In genomic region chr19:6828698-6829633, GRCh38 we compare ENCODE assay signal across 9 cellular contexts. TPM values are rescaled to one million over a fixed set of nuclear protein-coding genes. Genes with fewer than 3 reads are reported as not detected.
DNase-seq lines count a peak whose midpoint lies in the region; ATAC-seq and TF ChIP-seq lines count a peak whose summit lies in the region.
"Had no signal": no experiment of that assay in that cellular context is flagged by ENCODE, and none has a peak within 500 bp of the region (broad histone marks: within the 10 kb centered on the region; RNA-seq: fewer than 3 reads in every experiment).

No MANE protein-coding gene starts in this region.

- H3K4me3 ChIP-seq in Panc1 (ENCODE audit: low read depth in 2 of 2, low read length in 2 of 2) = no peak overlapping the region

- BruUV-seq in Panc1 (replicated peaks; lab: Mats Ljungman, UMichigan) = no TSS peak

- in situ Hi-C loops in Panc1 (cut with HindIII; ENCODE audit: low pct_unique_long_range_greater_than_20kb, low sequenced_read_pairs) = no loop called here

- CTCF ChIA-PET in Panc1 (lab: Charles Lee) = interaction anchor here (0.6 kb wide), 1 partner anchor 7 kb away, joined by 9 read pairs; no protein-coding TSS in a partner anchor

- no peaks in the 10 kb centered on the region for H3K27me3 ChIP-seq in Panc1 (ENCODE audit: control insufficient read depth, insufficient read depth, low read length)

- H3K4me3 Mint-ChIP-seq in effector memory CD8-positive, alpha-beta T cell = no peak overlapping the region

- peak; percentile 78 for ATAC-seq in Panc1
- ATAC-seq in effector memory CD8-positive, alpha-beta T cell (replicated peaks) = peak; percentile 54
- no peak for ATAC-seq in HG03139 (IDR thresholded peaks at IDR 0.05; ENCODE audit: unreplicated experiment)

- intact Hi-C loops in Panc1 (cut with micrococcal nuclease; ENCODE audit: unreplicated experiment) = no loop called here

- H3K27ac Mint-ChIP-seq in effector memory CD8-positive, alpha-beta T cell = peak overlapping the region; percentile 84 to 92

- H3K36me3 ChIP-seq in Panc1 (ENCODE audit: control insufficient read depth, insufficient read depth, low read length) = no peaks in the 10 kb centered on the region

- peaks cover 88% of the 10 kb centered on the region for H3K36me3 Mint-ChIP-seq in effector memory CD8-positive, alpha-beta T cell (ENCODE audit: insufficient read depth)

- peaks cover 2 to 13% of the 10 kb centered on the region in 2 donors for H3K4me1 Mint-ChIP-seq in effector memory CD8-positive, alpha-beta T cell (ENCODE audit: low read depth in 2 of 2)

- peak; percentile 6 for DNase-seq in NCI-H2196 (lab: John Stamatoyannopoulos, UW; ENCODE audit: unreplicated experiment)
- no peak for DNase-seq in NCI-H2196 treated with DMSO at 0.1 percent for 48 hours (lab: John Stamatoyannopoulos, UW; ENCODE audit: unreplicated experiment)
- DNase-seq in Panc1 (ENCODE audit: low read depth, low spot score) = no peak
- DNase-seq in effector memory CD8-positive, alpha-beta T cell = peak in 1 of 3 experiments; percentile 5
- DNase-seq in stimulated activated CD8-positive, alpha-beta memory T cell treated with anti-CD3 and anti-CD28 coated beads, Interleukin-2, amount 100 ng/mL, for 48 hours (ENCODE audit: low read depth in 2 of 2) = peak; percentile 20 to 51
- DNase-seq in NCI-H524 treated with DMSO at 0.1 percent for 48 hours (lab: John Stamatoyannopoulos, UW) = no peak
- DNase-seq in NCI-H2081 treated with DMSO at 0.1 percent for 48 hours (lab: John Stamatoyannopoulos, UW) = no peak

- H3K9me3 ChIP-seq in Panc1 (ENCODE audit: control insufficient read depth, insufficient read depth, low read depth, low read length) = no peaks in the 10 kb centered on the region

- no peaks in the 10 kb centered on the region for H3K4me1 ChIP-seq in Panc1 (ENCODE audit: control insufficient read depth, insufficient read depth, low read length)

- H3K27ac ChIP-seq in Panc1 (ENCODE audit: low read length) = no peak overlapping the region

- TF ChIP-seq CTCF in Panc1 (IDR thresholded peaks at IDR 0.05) = no peak

- no peaks in the 10 kb centered on the region for H3K27me3 Mint-ChIP-seq in effector memory CD8-positive, alpha-beta T cell

- POLR2A ChIA-PET in Panc1 (lab: Charles Lee) = interaction anchor here (0.6 kb wide), 1 partner anchor 15 kb away, joined by 4 read pairs; no protein-coding TSS in a partner anchor

- no peaks in the 10 kb centered on the region for H3K9me3 Mint-ChIP-seq in effector memory CD8-positive, alpha-beta T cell

RNA-seq across cellular contexts. Expression of gene VAV1, which starts 56.5 kb away (rescaled TPM):
- 0.05 TPM for total RNA-seq in Panc1 (2021; ENCODE audit: unreplicated experiment)
- 1.5 TPM for polyA plus RNA-seq in Panc1 (2012; ENCODE audit: insufficient read length)
- polyA plus RNA-seq: AG04450 had no signal

RNA-seq across cellular contexts. Expression of gene ADGRE1, which starts 58.4 kb away (rescaled TPM):
- 0.08 TPM for total RNA-seq in Panc1 (2021; ENCODE audit: unreplicated experiment)
- polyA plus RNA-seq in Panc1 (2012; ENCODE audit: insufficient read length) = not detected
- polyA plus RNA-seq: AG04450 had no signal

Comparison
In these comparisons a context has a peak if more than half of its experiments do, and no peak if none do; other contexts are left out.
1. DNase-seq: peak in NCI-H2196 (single experiment) and stimulated activated CD8-positive, alpha-beta memory T cell treated with anti-CD3 and anti-CD28 coated beads, Interleukin-2, amount 100 ng/mL, for 48 hours (2 of 2); none in NCI-H2196 treated with DMSO at 0.1 percent for 48 hours (single experiment), Panc1 (single experiment), NCI-H524 treated with DMSO at 0.1 percent for 48 hours (single experiment) and NCI-H2081 treated with DMSO at 0.1 percent for 48 hours (single experiment).